22 cellular contexts compared by ENCODE assay signal in genomic region chr1:156883919-156884318, GRCh38. TPM values are rescaled to one million over a fixed set of nuclear protein-coding genes. Genes with fewer than 3 reads are reported as not detected.
A peak's percentile ranks its signal among the peaks of the same experiment; 100 is the strongest.
DNase-seq lines count a peak whose midpoint lies in the region; ATAC-seq, FAIRE-seq and TF ChIP-seq lines count a peak whose summit lies in the region.
"Had no signal": no experiment of that assay in that cellular context is flagged by ENCODE, and none has a peak within 500 bp of the region (broad histone marks: within the 10 kb centered on the region; RNA-seq: fewer than 3 reads in every experiment).

No MANE protein-coding gene starts in this region.

- intact Hi-C loops in K562 (cut with micrococcal nuclease) = no loop called here

- H3K9me1 ChIP-seq in K562 (ENCODE audit: control insufficient read depth, insufficient read depth, low read length) = no peaks in the 10 kb centered on the region

- no peaks in the 10 kb centered on the region for H3K9me3 Mint-ChIP-seq in neural progenitor cell
- H3K9me3 Mint-ChIP-seq in chondrocyte (ENCODE audit: low read depth) = no peaks in the 10 kb centered on the region
- H3K9me3 Mint-ChIP-seq: CD4-positive, CD25-positive, alpha-beta regulatory T cell; CD8-positive, alpha-beta T cell; GM23338 had no signal

- H2AFZ ChIP-seq in K562 (ENCODE audit: low read depth, low read length) (no peak overlapping the region), neural progenitor cell (replicated peaks) (peak overlapping the region; percentile 44)
- H2AFZ ChIP-seq: GM23338 had no signal

- TF ChIP-seq POLR2A in K562 (conservative IDR thresholded peaks at IDR 0.05) = no peak

- H3K9ac ChIP-seq in K562 (ENCODE audit: insufficient read depth in 1 of 2, low read depth in 2 of 2, low read length in 2 of 2) (no peak overlapping the region), neural progenitor cell (no peak overlapping the region)

- no peaks in the 10 kb centered on the region for H3K9me3 ChIP-seq in HEK293 (ENCODE audit: control insufficient read depth, insufficient read depth, low read depth, low read length)
- no peaks in the 10 kb centered on the region for H3K9me3 ChIP-seq in K562 (replicated peaks; ENCODE audit: control insufficient read depth, insufficient read depth, low read depth, low read length)
- no peaks in the 10 kb centered on the region for H3K9me3 ChIP-seq in neural progenitor cell (ENCODE audit: low read depth)
- H3K9me3 ChIP-seq: Caco-2, HAP-1 had no signal

- TF ChIP-seq EP300 in K562 (IDR thresholded peaks at IDR 0.05; ENCODE audit: low read length) = no peak

- H3K27me3 ChIP-seq in K562 (ENCODE audit: control insufficient read depth in 2 of 2, insufficient read depth in 2 of 2, low read length in 2 of 2) = no peaks in the 10 kb centered on the region
- H3K27me3 ChIP-seq in neural progenitor cell = peaks cover 33% of the 10 kb centered on the region

- 48% methylated on average over 7 of the region's 7 CpGs for WGBS in K562 (ENCODE audit: insufficient coverage, low coverage, missing lambda C conversion rate)

- CTCF ChIA-PET in HEK293 (lab: Yijun Ruan, JAX) = interaction anchor here (0.6 to 6.8 kb wide), 8 partner anchors 7 to 194 kb away, joined by 3 to 37 read pairs (median 7); partner anchors contain the start of gene NTRK1
- CTCF ChIA-PET in K562 (lab: Yijun Ruan, JAX; ENCODE audit: low intra/inter-chr PET ratio) = no interaction called here

- ATAC-seq in K562 = no peak
- ATAC-seq: CD8-positive, alpha-beta T cell; GM12878 had no signal

- H3K36me3 Mint-ChIP-seq in neural progenitor cell (no peaks in the 10 kb centered on the region), chondrocyte (ENCODE audit: low read depth) (no peaks in the 10 kb centered on the region)
- H3K36me3 Mint-ChIP-seq: CD8-positive, alpha-beta T cell had no signal

- in situ Hi-C loops in K562 (cut with MboI) = no loop called here

- H3K4me1 Mint-ChIP-seq in neural progenitor cell (peaks cover 45% of the 10 kb centered on the region), chondrocyte (ENCODE audit: low read depth) (no peaks in the 10 kb centered on the region)
- H3K4me1 Mint-ChIP-seq: CD4-positive, CD25-positive, alpha-beta regulatory T cell had no signal

- H3K4me2 ChIP-seq in K562 (ENCODE audit: insufficient read depth, low read length) (no peak overlapping the region), neural progenitor cell (no peak overlapping the region)
- H3K4me2 ChIP-seq: GM23338 had no signal

- H3K27ac Mint-ChIP-seq in neural progenitor cell (no peak overlapping the region), chondrocyte (ENCODE audit: unreplicated experiment) (no peak overlapping the region)
- H3K27ac Mint-ChIP-seq: CD8-positive, alpha-beta T cell; GM23338 had no signal

- TF ChIP-seq CTCF in HEK293 (tag by site-specific recombination; IDR thresholded peaks at IDR 0.05) = no peak
- TF ChIP-seq CTCF in K562 (IDR thresholded peaks at IDR 0.05 in 2 of 3, conservative IDR thresholded peaks at IDR 0.05 in 1 of 3; ENCODE audit: insufficient read depth in 2 of 3, low read depth in 1 of 3, low read length in 3 of 3) = no peak
- TF ChIP-seq CTCF in neural progenitor cell (IDR thresholded peaks at IDR 0.05) = no peak
- TF ChIP-seq CTCF in chondrocyte (IDR thresholded peaks at IDR 0.05) = no peak

- H3K36me3 ChIP-seq in HEK293 (ENCODE audit: control insufficient read depth in 2 of 2, insufficient read depth in 1 of 2, low read length in 2 of 2) = no peaks in the 10 kb centered on the region
- H3K36me3 ChIP-seq in K562 (ENCODE audit: control insufficient read depth, insufficient read depth, low read length) = no peaks in the 10 kb centered on the region
- H3K36me3 ChIP-seq in neural progenitor cell = no peaks in the 10 kb centered on the region
- H3K36me3 ChIP-seq: HAP-1 had no signal

- H3K4me3 Mint-ChIP-seq in neural progenitor cell (no peak overlapping the region), chondrocyte (ENCODE audit: unreplicated experiment) (no peak overlapping the region)
- H3K4me3 Mint-ChIP-seq: CD4-positive, CD25-positive, alpha-beta regulatory T cell; CD8-positive, alpha-beta T cell; GM23338 had no signal

- H3K79me2 ChIP-seq in K562 (ENCODE audit: control insufficient read depth, insufficient read depth, low read length) (no peaks in the 10 kb centered on the region), neural progenitor cell (ENCODE audit: low read depth) (no peaks in the 10 kb centered on the region)

- H3K4me3 ChIP-seq in HEK293 (ENCODE audit: low read depth, low read length) = no peak overlapping the region
- H3K4me3 ChIP-seq in K562 = no peak overlapping the region
- no peak overlapping the region for H3K4me3 ChIP-seq in neural progenitor cell
- H3K4me3 ChIP-seq: GM12878, GM23338, HAP-1 had no signal

- FAIRE-seq in K562 (lab: Jason Lieb, UNC) = no peak
- FAIRE-seq: GM12878, GM19239, H54 had no signal

- no TSS peak for BruUV-seq in K562 (replicated peaks; lab: Mats Ljungman, UMichigan)

- TF ChIP-seq RAD21 in K562 (CRISPR knock-in tag; conservative IDR thresholded peaks at IDR 0.05 in 1 of 2, IDR thresholded peaks at IDR 0.05 in 1 of 2) = no peak

- H4K20me1 ChIP-seq in K562 (replicated peaks; ENCODE audit: control insufficient read depth, insufficient read depth, low read length) (no peaks in the 10 kb centered on the region), neural progenitor cell (ENCODE audit: low read depth) (no peaks in the 10 kb centered on the region)

- no peak overlapping the region for H3K27ac ChIP-seq in HEK293 (ENCODE audit: extremely low read depth, low read depth, low read length)
- no peak overlapping the region; the same call in 2 of the 3 replicates for H3K27ac ChIP-seq in K562 (ENCODE audit: extremely low read depth, low read depth, low read length)
- H3K27ac ChIP-seq in neural progenitor cell = no peak overlapping the region
- H3K27ac ChIP-seq: C4-2B had no signal

- peaks cover 3% of the 10 kb centered on the region for H3F3A ChIP-seq in neural progenitor cell (ENCODE audit: low read depth)

- H3K4me1 ChIP-seq in HEK293 (ENCODE audit: control insufficient read depth, insufficient read depth, low read length) (no peaks in the 10 kb centered on the region), K562 (replicated peaks in 1 of 2; ENCODE audit: control insufficient read depth in 2 of 2, insufficient read depth in 2 of 2, low read length in 2 of 2) (peaks cover 14 to 19% of the 10 kb centered on the region in 2 experiments; a peak in 4 of 5 replicates), neural progenitor cell (peaks cover 30% of the 10 kb centered on the region)
- H3K4me1 ChIP-seq: Caco-2, HAP-1 had no signal

- H3K27me3 Mint-ChIP-seq in neural progenitor cell (ENCODE audit: insufficient read depth, low read depth) (peaks cover 24% of the 10 kb centered on the region), chondrocyte (ENCODE audit: low read depth) (peaks cover 48% of the 10 kb centered on the region)

- POLR2A ChIA-PET in HEK293 (lab: Yijun Ruan, JAX) (no interaction called here), K562 (lab: Yijun Ruan, JAX) (interaction anchor here (0.6 to 2.1 kb wide), 5 partner anchors 11 to 111 kb away, joined by 3 to 7 read pairs (median 3); no protein-coding TSS in a partner anchor)

- no peak for DNase-seq in K562 (ENCODE audit: extremely low read depth in 1 of 4, low spot score in 3 of 4)
- DNase-seq in neural progenitor cell (ENCODE audit: low spot score) = no peak
- no peak for DNase-seq in SK-N-DZ (ENCODE audit: low spot score)
- DNase-seq in DMS 273 (lab: John Stamatoyannopoulos, UW; ENCODE audit: unreplicated experiment) = no peak
- DNase-seq in chondrocyte (ENCODE audit: low spot score) = no peak
- DNase-seq: Caco-2; CD4-positive, CD25-positive, alpha-beta regulatory T cell; CD8-positive, alpha-beta T cell; DMS 273 treated with DMSO at 0.1 percent for 48 hours; DMS79; EL; GDM1 had no signal

RNA-seq across cellular contexts. Expression of gene PEAR1, which starts 9.6 kb away (rescaled TPM):
- 6.2 and 13.8 TPM in 2 replicates for total RNA-seq in K562 (2011; cell fraction: chromatin; rRNA removed; ENCODE audit: low replicate concordance)
- 11.7 and 12.5 TPM in 2 replicates for total RNA-seq in K562 (2011; cell fraction: nucleolus; rRNA removed)
- 6.5 and 7.2 TPM in 2 replicates for total RNA-seq in K562 (2011; cell fraction: nucleoplasm; rRNA removed)
- 6.4 and 12.7 TPM in 2 replicates for total RNA-seq in K562 (2014; rRNA removed)
- 2.5 and 2.6 TPM in 2 replicates for total RNA-seq in K562 (2014; rRNA removed; fragmentation: Illumina TruSeq; extraction: Trizol)
- 5.9 and 6.0 TPM in 2 replicates for total RNA-seq in K562 (2015; rRNA removed; fragmentation: Illumina TruSeq; extraction: Trizol)
- total RNA-seq in K562 (2021) = 5.2 and 6.1 TPM in 2 replicates
- polyA plus RNA-seq in K562 (2011; rRNA removed) = 13.9 and 16.6 TPM in 2 replicates
- polyA plus RNA-seq in K562 (2011; cell fraction: cytosol; rRNA removed) = 17.4 and 33.0 TPM in 2 replicates
- 30.0 and 34.3 TPM in 2 replicates for polyA plus RNA-seq in K562 (2011; cell fraction: nucleus; rRNA removed)
- 5.5 and 7.2 TPM in 2 replicates for polyA plus RNA-seq in K562 (2012)
- polyA plus RNA-seq in K562 (2014; fragmentation: Illumina TruSeq; extraction: Trizol) = 6.8 and 9.8 TPM in 2 replicates
- polyA plus RNA-seq in K562 (2014; fragmentation: Nextera tagmentation; extraction: Ambion mirVana) = 1 to 10 TPM in 1 of 2 experiments, under 1 TPM in 1; 0.87 to 1.1 TPM
- 7.0 and 9.1 TPM in 2 replicates for polyA plus RNA-seq in K562 (2014; rRNA removed)
- 6.3 and 7.1 TPM in 2 replicates for polyA minus RNA-seq in K562 (2011; rRNA and poly(A)+ RNA removed)
- polyA minus RNA-seq in K562 (2011; cell fraction: cytosol; rRNA and poly(A)+ RNA removed) = 7.3 and 8.2 TPM in 2 replicates
- 6.3 and 12.1 TPM in 2 replicates for polyA minus RNA-seq in K562 (2011; cell fraction: nucleus; rRNA and poly(A)+ RNA removed)
- 0.06 TPM in 1 of 2 replicates, not detected in the other for total RNA-seq in neural progenitor cell (ENCODE audit: low replicate concordance)
- polyA plus RNA-seq in SK-N-DZ (2014; cell fraction: cytosol; rRNA removed) = 0.31 and 2.4 TPM in 2 replicates
- polyA plus RNA-seq in SK-N-DZ (2014; cell fraction: nucleus; rRNA removed) = 3.7 and 4.1 TPM in 2 replicates
- 1.4 to 13.7 TPM (median 9.9 TPM) in 3 replicates for total RNA-seq in chondrocyte
- total RNA-seq: CD8-positive, alpha-beta T cell; GM12878 had no signal
- polyA plus RNA-seq: CD4-positive, CD25-positive, alpha-beta regulatory T cell; GM12878 had no signal

RNA-seq across cellular contexts. Expression of gene NTRK1, which starts 23.3 kb away (rescaled TPM):
- 54.2 and 208 TPM in 2 replicates for total RNA-seq in K562 (2011; cell fraction: chromatin; rRNA removed; ENCODE audit: low replicate concordance)
- 116 and 182 TPM in 2 replicates for total RNA-seq in K562 (2011; cell fraction: nucleolus; rRNA removed)
- total RNA-seq in K562 (2011; cell fraction: nucleoplasm; rRNA removed) = 78.5 and 79.4 TPM in 2 replicates
- 22.4 and 23.1 TPM in 2 replicates for total RNA-seq in K562 (2014; rRNA removed)
- total RNA-seq in K562 (2014; rRNA removed; fragmentation: Illumina TruSeq; extraction: Trizol) = 3.3 and 4.8 TPM in 2 replicates
- total RNA-seq in K562 (2015; rRNA removed; fragmentation: Illumina TruSeq; extraction: Trizol) = 4.0 and 4.2 TPM in 2 replicates
- 28.0 and 30.0 TPM in 2 replicates for total RNA-seq in K562 (2021)
- 18.2 and 21.5 TPM in 2 replicates for polyA plus RNA-seq in K562 (2011; rRNA removed)
- 16.8 and 66.3 TPM in 2 replicates for polyA plus RNA-seq in K562 (2011; cell fraction: cytosol; rRNA removed)
- polyA plus RNA-seq in K562 (2011; cell fraction: nucleus; rRNA removed) = 93.6 and 258 TPM in 2 replicates
- 23.1 and 95.0 TPM in 2 replicates for polyA plus RNA-seq in K562 (2012)
- polyA plus RNA-seq in K562 (2014; fragmentation: Illumina TruSeq; extraction: Trizol) = 7.9 and 16.1 TPM in 2 replicates
- polyA plus RNA-seq in K562 (2014; fragmentation: Nextera tagmentation; extraction: Ambion mirVana) = 1 to 10 TPM in 1 of 2 experiments, under 1 TPM in 1; 0.46 to 2.3 TPM
- 23.3 and 26.2 TPM in 2 replicates for polyA plus RNA-seq in K562 (2014; rRNA removed)
- 5.4 and 15.6 TPM in 2 replicates for polyA minus RNA-seq in K562 (2011; rRNA and poly(A)+ RNA removed)
- polyA minus RNA-seq in K562 (2011; cell fraction: cytosol; rRNA and poly(A)+ RNA removed) = 13.1 and 24.5 TPM in 2 replicates
- 19.4 and 42.9 TPM in 2 replicates for polyA minus RNA-seq in K562 (2011; cell fraction: nucleus; rRNA and poly(A)+ RNA removed)
- total RNA-seq in neural progenitor cell (ENCODE audit: low replicate concordance) = 0.15 TPM in 1 of 2 replicates, not detected in the other
- polyA plus RNA-seq in SK-N-DZ (2014; cell fraction: cytosol; rRNA removed) = 11.7 and 16.8 TPM in 2 replicates
- 42.6 and 46.0 TPM in 2 replicates for polyA plus RNA-seq in SK-N-DZ (2014; cell fraction: nucleus; rRNA removed)
- not detected in 3 replicates for total RNA-seq in chondrocyte
- total RNA-seq: Caco-2 had no signal

RNA-seq across cellular contexts. Expression of gene INSRR, which starts 25.0 kb away (rescaled TPM):
- total RNA-seq in K562 (2011; cell fraction: chromatin; rRNA removed; ENCODE audit: low replicate concordance) = 0.14 and 1.6 TPM in 2 replicates
- 0.66 and 0.67 TPM in 2 replicates for total RNA-seq in K562 (2011; cell fraction: nucleolus; rRNA removed)
- total RNA-seq in K562 (2011; cell fraction: nucleoplasm; rRNA removed) = 0.44 and 0.46 TPM in 2 replicates
- 0.08 TPM in 1 of 2 replicates, not detected in the other for total RNA-seq in K562 (2014; rRNA removed)
- total RNA-seq in K562 (2014; rRNA removed; fragmentation: Illumina TruSeq; extraction: Trizol) = 0.04 TPM in 1 of 2 replicates, not detected in the other
- total RNA-seq in K562 (2015; rRNA removed; fragmentation: Illumina TruSeq; extraction: Trizol) = 0.04 and 0.07 TPM in 2 replicates
- 0.18 TPM in 2 replicates for total RNA-seq in K562 (2021)
- polyA plus RNA-seq in K562 (2011; rRNA removed) = 0.06 and 0.07 TPM in 2 replicates
- polyA plus RNA-seq in K562 (2011; cell fraction: cytosol; rRNA removed) = 0.04 and 0.16 TPM in 2 replicates
- 0.44 and 1.7 TPM in 2 replicates for polyA plus RNA-seq in K562 (2011; cell fraction: nucleus; rRNA removed)
- 0.25 and 0.83 TPM in 2 replicates for polyA plus RNA-seq in K562 (2012)
- polyA plus RNA-seq in K562 (2014; fragmentation: Illumina TruSeq; extraction: Trizol) = 0.03 and 0.06 TPM in 2 replicates
- not detected for polyA plus RNA-seq in K562 (2014; fragmentation: Nextera tagmentation; extraction: Ambion mirVana)
- 0.07 and 0.12 TPM in 2 replicates for polyA plus RNA-seq in K562 (2014; rRNA removed)
- polyA minus RNA-seq in K562 (2011; rRNA and poly(A)+ RNA removed) = 0.09 and 0.21 TPM in 2 replicates
- polyA minus RNA-seq in K562 (2011; cell fraction: cytosol; rRNA and poly(A)+ RNA removed) = not detected in 2 replicates
- polyA minus RNA-seq in K562 (2011; cell fraction: nucleus; rRNA and poly(A)+ RNA removed) = 0.33 and 0.81 TPM in 2 replicates
- total RNA-seq in neural progenitor cell (ENCODE audit: low replicate concordance) = not detected in 2 replicates
- polyA plus RNA-seq in SK-N-DZ (2014; cell fraction: cytosol; rRNA removed) = 0.45 and 1.3 TPM in 2 replicates
- polyA plus RNA-seq in SK-N-DZ (2014; cell fraction: nucleus; rRNA removed) = 9.1 and 10.2 TPM in 2 replicates
- not detected in 3 replicates for total RNA-seq in chondrocyte
- total RNA-seq: A172, Caco-2, GM12878, GM23338 had no signal
- polyA plus RNA-seq: BJ; CD4-positive, CD25-positive, alpha-beta regulatory T cell; GM23338 had no signal

RNA-seq across cellular contexts. Expression of gene LRRC71, which starts 36.5 kb away (rescaled TPM):
- 2.2 and 3.8 TPM in 2 replicates for total RNA-seq in K562 (2011; cell fraction: chromatin; rRNA removed; ENCODE audit: low replicate concordance)
- total RNA-seq in K562 (2011; cell fraction: nucleolus; rRNA removed) = 2.5 and 4.9 TPM in 2 replicates
- 2.4 and 2.8 TPM in 2 replicates for total RNA-seq in K562 (2011; cell fraction: nucleoplasm; rRNA removed)
- total RNA-seq in K562 (2014; rRNA removed) (0.64 TPM in 1 of 2 replicates, not detected in the other), K562 (2014; rRNA removed; fragmentation: Illumina TruSeq; extraction: Trizol) (0.22 and 0.51 TPM in 2 replicates), K562 (2015; rRNA removed; fragmentation: Illumina TruSeq; extraction: Trizol) (not detected in 2 replicates), K562 (2021) (0.45 and 1.2 TPM in 2 replicates), neural progenitor cell (ENCODE audit: low replicate concordance) (not detected in 2 replicates), chondrocyte (not detected in 3 replicates)
- polyA plus RNA-seq in K562 (2011; rRNA removed) (0.87 and 1.1 TPM in 2 replicates), K562 (2014; fragmentation: Illumina TruSeq; extraction: Trizol) (0.06 and 0.51 TPM in 2 replicates), K562 (2014; fragmentation: Nextera tagmentation; extraction: Ambion mirVana) (under 1 TPM; 0.23 to 0.38 TPM), K562 (2014; rRNA removed) (0.19 and 0.91 TPM in 2 replicates)
- polyA plus RNA-seq in K562 (2011; cell fraction: cytosol; rRNA removed) = 0.99 and 1.4 TPM in 2 replicates
- 2.4 and 4.3 TPM in 2 replicates for polyA plus RNA-seq in K562 (2011; cell fraction: nucleus; rRNA removed)
- polyA plus RNA-seq in K562 (2012) = 0.90 and 0.99 TPM in 2 replicates
- 0.54 and 0.63 TPM in 2 replicates for polyA minus RNA-seq in K562 (2011; rRNA and poly(A)+ RNA removed)
- polyA minus RNA-seq in K562 (2011; cell fraction: cytosol; rRNA and poly(A)+ RNA removed) = 1.5 TPM in 1 of 2 replicates, not detected in the other
- polyA minus RNA-seq in K562 (2011; cell fraction: nucleus; rRNA and poly(A)+ RNA removed) = 1.1 and 1.4 TPM in 2 replicates
- polyA plus RNA-seq in SK-N-DZ (2014; cell fraction: cytosol; rRNA removed) = not detected in 2 replicates
- not detected in 2 replicates for polyA plus RNA-seq in SK-N-DZ (2014; cell fraction: nucleus; rRNA removed)
- total RNA-seq: A172; A673; Caco-2; CD4-positive, CD25-positive, alpha-beta regulatory T cell; CD8-positive, alpha-beta T cell; GM12878; GM23338 had no signal
- polyA plus RNA-seq: CD4-positive, CD25-positive, alpha-beta regulatory T cell; GM12878 had no signal

Comparison
In these comparisons a context has a peak if more than half of its experiments do, and no peak if none do; other contexts are left out.
1. Of the 44 proteins assayed by ChIP-seq in both K562 and HEK293: peak only in K562: ZBTB7A; only in HEK293: none; in both: none; in neither: 43.